Comparison of ENCODE assay signal across 10 cellular contexts in genomic region chr3:156750191-156750873, GRCh38.
DNase-seq lines count a peak whose midpoint lies in the region; ATAC-seq and TF ChIP-seq lines count a peak whose summit lies in the region.
"Had no signal": no experiment of that assay in that cellular context is flagged by ENCODE, and none has a peak within 500 bp of the region (broad histone marks: within the 10 kb centered on the region; RNA-seq: fewer than 3 reads in every experiment).

No MANE protein-coding gene starts in this region.

- DNase-seq in GM23248 = peak; percentile 76
- DNase-seq in NCI-H345 treated with DMSO at 0.1 percent for 48 hours (lab: John Stamatoyannopoulos, UW; ENCODE audit: unreplicated experiment) = peak; percentile 0
- DNase-seq in fibroblast of villous mesenchyme (ENCODE audit: low read depth) = peak; percentile 38
- DNase-seq in retina = peak; percentile 76
- DNase-seq in activated CD4-positive, alpha-beta T cell treated with anti-CD3 and anti-CD28 coated beads for 36 hours = no peak
- no peak for DNase-seq in SK-N-DZ (ENCODE audit: low spot score)
- DNase-seq in activated CD4-positive, alpha-beta T cell treated with anti-CD3 and anti-CD28 coated beads, Interleukin-2, amount 50 U/mL, for 48 hours = no peak
- DNase-seq: activated effector memory CD4-positive, alpha-beta T cell treated with Interleukin-2 at 50 U/mL for 16 hours; stimulated activated CD4-positive, alpha-beta T cell treated with anti-CD3 and anti-CD28 coated beads, Interleukin-4, amount 100 ng/mL, for 24 hours had no signal

- H3K27me3 ChIP-seq in GM23248 (replicated peaks; ENCODE audit: insufficient read depth) = no peaks in the 10 kb centered on the region

- WGBS in GM23248 (ENCODE audit: low coverage in 1 of 2, low lambda C conversion rate in 2 of 2, missing lambda C conversion rate in 2 of 2), 2 experiments = 11 to 13% methylated on average over 3 of the region's 3 CpGs

- peak overlapping the region; percentile 90 for H3K4me2 ChIP-seq in GM23248 (ENCODE audit: unreplicated experiment)

- peaks cover 10% of the 10 kb centered on the region for H3K27me3 Mint-ChIP-seq in activated CD4-positive, alpha-beta T cell treated with anti-CD3 and anti-CD28 coated beads for 36 hours

- H2AFZ ChIP-seq in GM23248 = peak overlapping the region; percentile 45; the same call in 1 of the 2 replicates

- in situ Hi-C loops in GM23248 (cut with MboI) = no loop called here

- peaks cover 39% of the 10 kb centered on the region for H3K4me1 ChIP-seq in GM23248 (ENCODE audit: insufficient read depth)

- peaks cover 47% of the 10 kb centered on the region for H3F3A ChIP-seq in GM23248 (ENCODE audit: insufficient read depth)

- H3K9me2 ChIP-seq in GM23248 (ENCODE audit: insufficient read depth) = no peaks in the 10 kb centered on the region

- H3K9me3 ChIP-seq in GM23248 (ENCODE audit: low read depth) = no peaks in the 10 kb centered on the region

- peak overlapping the region; percentile 91 for H3K9ac ChIP-seq in GM23248

- no peaks in the 10 kb centered on the region for H3K36me3 ChIP-seq in GM23248 (ENCODE audit: low read depth)

- TF ChIP-seq POLR2A in GM18505 (IDR thresholded peaks at IDR 0.05; ENCODE audit: borderline replicate concordance, extremely low read depth, insufficient read depth, insufficient read length) = no peak

- H4K20me1 ChIP-seq in GM23248 (ENCODE audit: insufficient read depth) = no peaks in the 10 kb centered on the region

- intact Hi-C loops in activated CD4-positive, alpha-beta T cell treated with anti-CD3 and anti-CD28 coated beads for 36 hours (cut with DNase I, micrococcal nuclease) = no loop called here

- H3K4me3 Mint-ChIP-seq in activated CD4-positive, alpha-beta T cell treated with anti-CD3 and anti-CD28 coated beads for 36 hours = no peak overlapping the region

- no peak overlapping the region for H3K27ac Mint-ChIP-seq in activated CD4-positive, alpha-beta T cell treated with anti-CD3 and anti-CD28 coated beads for 36 hours

- H3K4me3 ChIP-seq in GM23248 (peak overlapping the region; percentile 69), fibroblast of villous mesenchyme (ENCODE audit: low read depth, low read length) (no peak overlapping the region)

- no peak for TF ChIP-seq CTCF in fibroblast of villous mesenchyme (IDR thresholded peaks at IDR 0.05; ENCODE audit: insufficient read depth, low read depth, low read length)

- H3K9me3 Mint-ChIP-seq in activated CD4-positive, alpha-beta T cell treated with anti-CD3 and anti-CD28 coated beads for 36 hours (ENCODE audit: low read depth) = peaks cover 5% of the 10 kb centered on the region

- peaks cover 4% of the 10 kb centered on the region for H3K36me3 Mint-ChIP-seq in activated CD4-positive, alpha-beta T cell treated with anti-CD3 and anti-CD28 coated beads for 36 hours (ENCODE audit: low read depth)

- no peak for ATAC-seq in activated CD4-positive, alpha-beta T cell treated with anti-CD3 and anti-CD28 coated beads for 36 hours
- no peak for ATAC-seq in GM18505 (IDR thresholded peaks at IDR 0.05; ENCODE audit: unreplicated experiment)

- H3K4me1 Mint-ChIP-seq in activated CD4-positive, alpha-beta T cell treated with anti-CD3 and anti-CD28 coated beads for 36 hours = no peaks in the 10 kb centered on the region

- CTCF ChIA-PET in activated CD4-positive, alpha-beta T cell treated with anti-CD3 and anti-CD28 coated beads for 36 hours (lab: Charles Lee) = interaction anchor here (0.8 to 1.2 kb wide), 2 partner anchors 76 to 388 kb away, joined by 3 to 4 read pairs; partner anchors contain the start of gene TIPARP

- H3K79me2 ChIP-seq in GM23248 (ENCODE audit: insufficient read depth) = no peaks in the 10 kb centered on the region

- H3K27ac ChIP-seq in GM23248 = peak overlapping the region; percentile 99

- POLR2A ChIA-PET in activated CD4-positive, alpha-beta T cell treated with anti-CD3 and anti-CD28 coated beads for 36 hours (lab: Charles Lee) = no interaction called here

Comparison
In these comparisons a context has a peak if more than half of its experiments do, and no peak if none do; other contexts are left out.
1. DNase-seq: peak in GM23248 (single experiment), NCI-H345 treated with DMSO at 0.1 percent for 48 hours (single experiment), fibroblast of villous mesenchyme (single experiment) and retina (single experiment); none in activated CD4-positive, alpha-beta T cell treated with anti-CD3 and anti-CD28 coated beads for 36 hours (single experiment), SK-N-DZ (single experiment) and activated CD4-positive, alpha-beta T cell treated with anti-CD3 and anti-CD28 coated beads, Interleukin-2, amount 50 U/mL, for 48 hours (0 of 2).